16 cellular contexts compared by ENCODE assay signal in genomic region chr11:1705121-1706052, GRCh38. TPM values are rescaled to one million over a fixed set of nuclear protein-coding genes. Genes with fewer than 3 reads are reported as not detected.
DNase-seq lines count a peak whose midpoint lies in the region; ATAC-seq and TF ChIP-seq lines count a peak whose summit lies in the region.
"Had no signal": no experiment of that assay in that cellular context is flagged by ENCODE, and none has a peak within 500 bp of the region (broad histone marks: within the 10 kb centered on the region; RNA-seq: fewer than 3 reads in every experiment).

No MANE protein-coding gene starts in this region.

- H3K4me1 ChIP-seq in testis = no peaks in the 10 kb centered on the region
- H3K4me1 ChIP-seq: left ventricle myocardium inferior had no signal

- in situ Hi-C loops in Caki2 (cut with HindIII; ENCODE audit: low pct_unique_long_range_greater_than_20kb, low sequenced_read_pairs) (no loop called here), astrocyte of the cerebellum (cut with HindIII; ENCODE audit: low sequenced_read_pairs) (loop anchor here (10.0 kb wide), 1 partner anchor 69 kb away; no protein-coding TSS in a partner anchor)

- TF ChIP-seq CTCF in astrocyte of the cerebellum (IDR thresholded peaks at IDR 0.05; ENCODE audit: low read depth, low read length, missing control alignments) (no peak), lower leg skin (IDR thresholded peaks at IDR 0.05) (no peak), testis (IDR thresholded peaks at IDR 0.05) (no peak)

- no peaks in the 10 kb centered on the region for H3K9me3 ChIP-seq in testis
- H3K9me3 ChIP-seq: left ventricle myocardium inferior had no signal

- WGBS in lower leg skin, 2 donors = 38 to 42% methylated on average over 15 of the region's 15 CpGs
- WGBS in testis, 2 donors = 77 to 81% methylated on average over 15 of the region's 15 CpGs

- no peak for ATAC-seq in GM21423 (IDR thresholded peaks at IDR 0.05; ENCODE audit: unreplicated experiment)
- ATAC-seq: Right ventricle myocardium inferior had no signal

- TF ChIP-seq POLR2A in lower leg skin (IDR thresholded peaks at IDR 0.05) = no peak
- no peak for TF ChIP-seq POLR2A in testis (IDR thresholded peaks at IDR 0.05)

- H3K27me3 ChIP-seq in testis = no peaks in the 10 kb centered on the region

- intact Hi-C loops in lower leg skin (cut with DNase I; ENCODE audit: low total_unique reads) = no loop called here
- intact Hi-C loops in testis (cut with DNase I; ENCODE audit: low total_unique reads) = no loop called here

- DNase-seq in Caki2 (ENCODE audit: low read depth) = peak; percentile 52
- DNase-seq in HT-29 (ENCODE audit: low spot score) = peak; percentile 36
- peak; percentile 13 for DNase-seq in astrocyte of the cerebellum (ENCODE audit: low read depth)
- peak; percentile 38 to 70 for DNase-seq in lower leg skin (ENCODE audit: low spot score in 2 of 2)
- no peak for DNase-seq in testis
- no peak for DNase-seq in cerebellar nuclear complex (lab: John Stamatoyannopoulos, UW)
- no peak for DNase-seq in activated CD4-positive, CD25-positive, alpha-beta regulatory T cell treated with anti-CD3 and anti-CD28 coated beads, Interleukin-2, amount 50 U/mL, for 72 hours
- DNase-seq: CD4-positive, alpha-beta T cell; foreskin fibroblast; left ventricle myocardium inferior; NCI-H2171 treated with DMSO at 0.1 percent for 48 hours; occipital lobe; stimulated activated naive B cell treated with anti-CD40 and anti-IgM and Interleukin-4, amounts not matched to agents 10 μg/mL and 1 μg/mL and 100 μg/mL, for 72 hours had no signal

- H3K27ac ChIP-seq in testis = no peak overlapping the region
- H3K27ac ChIP-seq: left ventricle myocardium inferior had no signal

- H3K36me3 ChIP-seq in testis (ENCODE audit: low read depth, missing control alignments) = no peaks in the 10 kb centered on the region
- H3K36me3 ChIP-seq: left ventricle myocardium inferior had no signal

- H3K4me3 ChIP-seq in astrocyte of the cerebellum (ENCODE audit: low read depth, low read length) (no peak overlapping the region), lower leg skin (ENCODE audit: low read depth, poor library complexity, severe bottlenecking) (no peak overlapping the region), testis (no peak overlapping the region)
- H3K4me3 ChIP-seq: left ventricle myocardium inferior had no signal

RNA-seq across cellular contexts. Expression of gene KRTAP5-6, which starts 8.4 kb away (rescaled TPM):
- total RNA-seq in Caki2 (2014; rRNA removed; shearing (Covaris generic); ENCODE audit: low replicate concordance) = not detected in 2 replicates
- total RNA-seq in HT-29 (2014; rRNA removed; shearing (Covaris generic)) = not detected in 2 replicates
- 1 to 10 TPM in 1 of 4 donors, not detected in 3; 6.7 TPM for total RNA-seq in lower leg skin
- total RNA-seq in testis = not detected
- polyA plus RNA-seq in testis (ENCODE audit: insufficient read depth, low read depth, low replicate concordance) = not detected
- total RNA-seq: CD4-positive, alpha-beta T cell; cerebellum; left ventricle myocardium inferior; occipital lobe; Right ventricle myocardium inferior had no signal

RNA-seq across cellular contexts. Expression of gene IFITM10, which starts 45.0 kb away (rescaled TPM):
- total RNA-seq in Caki2 (2014; rRNA removed; shearing (Covaris generic); ENCODE audit: low replicate concordance) = 0.55 and 2.7 TPM in 2 replicates
- total RNA-seq in HT-29 (2014; rRNA removed; shearing (Covaris generic)) = 2.8 and 4.1 TPM in 2 replicates
- total RNA-seq in lower leg skin = 10 to 100 TPM in 1 of 4 donors, 1 to 10 TPM in 3; 2.5 to 13.7 (median 6.3) TPM
- 1 to 10 TPM; 6.0 to 9.6 TPM for total RNA-seq in testis
- polyA plus RNA-seq in testis (ENCODE audit: insufficient read depth, low read depth, low replicate concordance) = 2.6 TPM

RNA-seq across cellular contexts. Expression of gene CTSD, which starts 58.3 kb away (rescaled TPM):
- 1,431 and 1,654 TPM in 2 replicates for total RNA-seq in Caki2 (2014; rRNA removed; shearing (Covaris generic); ENCODE audit: low replicate concordance)
- 1,063 and 1,119 TPM in 2 replicates for total RNA-seq in HT-29 (2014; rRNA removed; shearing (Covaris generic))
- total RNA-seq in lower leg skin = 100 to 1,000 TPM; 573 to 913 (median 707) TPM
- 100 to 1,000 TPM; 522 to 897 TPM for total RNA-seq in testis
- 486 TPM for polyA plus RNA-seq in testis (ENCODE audit: insufficient read depth, low read depth, low replicate concordance)

Comparison
In these comparisons a context has a peak if more than half of its experiments do, and no peak if none do; other contexts are left out.
1. DNase-seq: peak in Caki2 (single experiment), HT-29 (single experiment), astrocyte of the cerebellum (single experiment) and lower leg skin (2 of 2); none in testis (single experiment), cerebellar nuclear complex (0 of 2) and activated CD4-positive, CD25-positive, alpha-beta regulatory T cell treated with anti-CD3 and anti-CD28 coated beads, Interleukin-2, amount 50 U/mL, for 72 hours (single experiment).